In the genomic region with DNA sequence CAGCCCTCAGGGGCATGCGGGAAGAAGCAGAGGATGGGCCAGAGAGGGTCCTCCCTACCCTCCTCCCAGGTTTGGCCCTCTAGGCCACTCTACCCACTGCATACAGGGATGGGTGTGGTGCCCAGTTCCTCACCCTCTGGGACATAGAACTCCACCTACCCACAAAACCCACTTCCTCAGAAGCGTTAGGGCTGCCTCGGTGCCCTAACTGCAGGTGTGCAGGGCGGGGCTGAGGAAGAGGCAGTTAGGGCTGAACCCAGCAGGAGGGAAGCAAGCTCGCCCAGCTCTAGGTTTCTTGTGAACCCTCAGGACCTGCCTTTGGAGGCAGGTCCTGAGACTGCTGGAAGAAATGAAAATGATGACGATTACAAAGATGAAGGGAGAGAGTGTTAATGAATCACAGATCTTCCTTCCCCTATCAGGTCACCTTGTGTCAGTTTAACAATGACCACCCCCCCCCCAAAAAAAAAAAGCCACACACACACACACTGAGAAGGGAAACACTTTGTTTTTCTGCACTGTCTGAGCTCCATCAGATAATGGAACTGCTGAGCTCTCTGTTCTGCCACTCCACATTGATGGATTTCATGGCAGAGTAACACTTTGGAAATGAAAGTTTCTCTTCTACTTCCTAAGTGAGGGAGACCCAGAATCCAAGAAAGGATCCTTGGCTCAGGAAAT, we compare ENCODE assay signal across 7 cellular contexts.
DNase-seq lines count a peak whose midpoint lies in the region; ATAC-seq and TF ChIP-seq lines count a peak whose summit lies in the region.

No MANE protein-coding gene starts in this region.

- no peak overlapping the region for H3K4me3 ChIP-seq in left lung

- no peaks in the 10 kb centered on the region for H3K27me3 ChIP-seq in left lung

- H3K4me1 ChIP-seq in left lung, result peaks cover 4 to 50% of the 10 kb centered on the region in 2 donors

- H3K36me3 Mint-ChIP-seq in activated CD4-positive, alpha-beta T cell treated with anti-CD3 and anti-CD28 coated beads, Interleukin-2, amount 10 ng/mL, durations not matched to agents 7 days and 5 days (ENCODE audit: low read depth), result peaks cover 22% of the 10 kb centered on the region

- CTCF ChIA-PET in activated CD4-positive, alpha-beta T cell treated with anti-CD3 and anti-CD28 coated beads, Interleukin-2, amount 10 ng/mL, durations not matched to agents 7 days and 5 days (lab: Charles Lee), result interaction anchor here (0.6 to 2.3 kb wide), 18 partner anchors 9 to 290 kb away, joined by 3 to 8 read pairs (median 4); no protein-coding TSS in a partner anchor

- no peaks in the 10 kb centered on the region for H3K9me3 ChIP-seq in left lung

- ATAC-seq in GM19452 (IDR thresholded peaks at IDR 0.05; ENCODE audit: unreplicated experiment), result peak; percentile 89
- ATAC-seq in HG03354 (IDR thresholded peaks at IDR 0.05; ENCODE audit: poor library complexity, severe bottlenecking, unreplicated experiment), result peak; percentile 80
- ATAC-seq in left lung, result peak; percentile 23
- ATAC-seq in omental fat pad (ENCODE audit: low FRiP score), result no peak

- intact Hi-C loops in left lung (cut with DNase I), result no loop called here

- DNase-seq in activated CD4-positive, alpha-beta T cell treated with anti-CD3 and anti-CD28 coated beads, Interleukin-2, amount 10 ng/mL, durations not matched to agents 7 days and 5 days, result peak; percentile 92
- DNase-seq in left lung (no peak), omental fat pad (ENCODE audit: low spot score) (no peak), foreskin melanocyte (no peak), HUDEP-2 (lab: John Stamatoyannopoulos, UW; ENCODE audit: unreplicated experiment in 76 of 76) (no peak)

- no peaks in the 10 kb centered on the region for H3K27me3 Mint-ChIP-seq in activated CD4-positive, alpha-beta T cell treated with anti-CD3 and anti-CD28 coated beads, Interleukin-2, amount 10 ng/mL, durations not matched to agents 7 days and 5 days

- H3K36me3 ChIP-seq in left lung, result no peaks in the 10 kb centered on the region

- TF ChIP-seq CTCF in left lung (IDR thresholded peaks at IDR 0.05) (no peak), omental fat pad (IDR thresholded peaks at IDR 0.05) (no peak)

- peaks cover 2% of the 10 kb centered on the region for H3K9me3 Mint-ChIP-seq in activated CD4-positive, alpha-beta T cell treated with anti-CD3 and anti-CD28 coated beads, Interleukin-2, amount 10 ng/mL, durations not matched to agents 7 days and 5 days

- peaks cover 98% of the 10 kb centered on the region for H3K4me1 Mint-ChIP-seq in activated CD4-positive, alpha-beta T cell treated with anti-CD3 and anti-CD28 coated beads, Interleukin-2, amount 10 ng/mL, durations not matched to agents 7 days and 5 days

- H3K27ac ChIP-seq in left lung, result no peak overlapping the region

- H3K4me3 Mint-ChIP-seq in activated CD4-positive, alpha-beta T cell treated with anti-CD3 and anti-CD28 coated beads, Interleukin-2, amount 10 ng/mL, durations not matched to agents 7 days and 5 days, result peak overlapping the region; percentile 58

- POLR2A ChIA-PET in activated CD4-positive, alpha-beta T cell treated with anti-CD3 and anti-CD28 coated beads, Interleukin-2, amount 10 ng/mL, durations not matched to agents 7 days and 5 days (lab: Charles Lee), result interaction anchor here (0.8 to 1.4 kb wide), 7 partner anchors 20 to 134 kb away, joined by 3 to 16 read pairs (median 7); partner anchors contain the start of gene ARL4C

- H3K27ac Mint-ChIP-seq in activated CD4-positive, alpha-beta T cell treated with anti-CD3 and anti-CD28 coated beads, Interleukin-2, amount 10 ng/mL, durations not matched to agents 7 days and 5 days, result peak overlapping the region; percentile 99
